ENCODE assay signal across 4 cellular contexts in genomic region chr12:64574837-64575236, GRCh38.
TF ChIP-seq lines count a peak whose summit lies in the region.

No MANE protein-coding gene starts in this region.

TF ChIP-seq in HEK293, 187 proteins besides CTCF, POLR2A, EP300 and RAD21:
- TF ChIP-seq ZNF580 (tag by site-specific recombination; IDR thresholded peaks at IDR 0.05) (0 out of 2 replicates have a peak, but pooled peaks have one; percentile 43), ZSCAN5A (tag by site-specific recombination; IDR thresholded peaks at IDR 0.05) (0 out of 2 replicates have a peak, but pooled peaks have one; percentile 28), SETDB1 (IDR thresholded peaks at IDR 0.05; ENCODE audit: insufficient read length, low read length) (peak; percentile 94), ZNF112 (tag by site-specific recombination; IDR thresholded peaks at IDR 0.05) (no peak)

TF ChIP-seq in WTC11, 78 proteins besides CTCF, POLR2A, EP300 and RAD21:
- no peak for TF ChIP-seq ETV6 (CRISPR knock-in tag; IDR thresholded peaks at IDR 0.05)
- 0 out of 2 replicates have a peak, but pooled peaks have one; percentile 53 for TF ChIP-seq GTF2I (CRISPR knock-in tag; conservative IDR thresholded peaks at IDR 0.05)

TF ChIP-seq in K562, 482 proteins besides CTCF, POLR2A, EP300 and RAD21:
- TF ChIP-seq CBX3 (IDR thresholded peaks at IDR 0.05; ENCODE audit: borderline replicate concordance in 1 of 2, low read length in 2 of 2) (peak in 1 of 2 experiments; percentile 42; a peak in 1 of 3 replicates), RBM25 (IDR thresholded peaks at IDR 0.05; ENCODE audit: low read depth, low read length, severe bottlenecking) (peak; percentile 74)
- TF ChIP-seq, protein P1, sequence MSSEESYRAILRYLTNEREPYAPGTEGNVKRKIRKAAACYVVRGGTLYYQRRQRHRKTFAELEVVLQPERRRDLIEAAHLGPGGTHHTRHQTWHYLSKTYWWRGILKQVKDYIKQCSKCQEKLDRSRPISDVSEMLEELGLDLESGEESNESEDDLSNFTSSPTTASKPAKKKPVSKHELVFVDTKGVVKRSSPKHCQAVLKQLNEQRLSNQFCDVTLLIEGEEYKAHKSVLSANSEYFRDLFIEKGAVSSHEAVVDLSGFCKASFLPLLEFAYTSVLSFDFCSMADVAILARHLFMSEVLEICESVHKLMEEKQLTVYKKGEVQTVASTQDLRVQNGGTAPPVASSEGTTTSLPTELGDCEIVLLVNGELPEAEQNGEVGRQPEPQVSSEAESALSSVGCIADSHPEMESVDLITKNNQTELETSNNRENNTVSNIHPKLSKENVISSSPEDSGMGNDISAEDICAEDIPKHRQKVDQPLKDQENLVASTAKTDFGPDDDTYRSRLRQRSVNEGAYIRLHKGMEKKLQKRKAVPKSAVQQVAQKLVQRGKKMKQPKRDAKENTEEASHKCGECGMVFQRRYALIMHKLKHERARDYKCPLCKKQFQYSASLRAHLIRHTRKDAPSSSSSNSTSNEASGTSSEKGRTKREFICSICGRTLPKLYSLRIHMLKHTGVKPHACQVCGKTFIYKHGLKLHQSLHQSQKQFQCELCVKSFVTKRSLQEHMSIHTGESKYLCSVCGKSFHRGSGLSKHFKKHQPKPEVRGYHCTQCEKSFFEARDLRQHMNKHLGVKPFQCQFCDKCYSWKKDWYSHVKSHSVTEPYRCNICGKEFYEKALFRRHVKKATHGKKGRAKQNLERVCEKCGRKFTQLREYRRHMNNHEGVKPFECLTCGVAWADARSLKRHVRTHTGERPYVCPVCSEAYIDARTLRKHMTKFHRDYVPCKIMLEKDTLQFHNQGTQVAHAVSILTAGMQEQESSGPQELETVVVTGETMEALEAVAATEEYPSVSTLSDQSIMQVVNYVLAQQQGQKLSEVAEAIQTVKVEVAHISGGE (CRISPR knock-in tag; IDR thresholded peaks at IDR 0.05), result no peak

TF ChIP-seq in H1, 55 proteins besides CTCF, POLR2A, EP300 and RAD21:
- no peak for TF ChIP-seq ATF2 (IDR thresholded peaks at IDR 0.05; ENCODE audit: low read length)
- TF ChIP-seq SUZ12 (IDR thresholded peaks at IDR 0.05; ENCODE audit: low read length), result no peak
- TF ChIP-seq KDM1A (IDR thresholded peaks at IDR 0.05; ENCODE audit: borderline replicate concordance, low read length), result peak; percentile 66; the same call in 1 of the 2 replicates
- TF ChIP-seq MAFK (IDR thresholded peaks at IDR 0.05; ENCODE audit: low read depth, low read length), result no peak
- TF ChIP-seq RNF2 (IDR thresholded peaks at IDR 0.05; ENCODE audit: borderline replicate concordance, low read depth, low read length, missing control alignments, poor library complexity, severe bottlenecking), result no peak
